In genomic region chr9:131625388-131625787, GRCh38 we compare ENCODE assay signal across 13 cellular contexts.
DNase-seq lines count a peak whose midpoint lies in the region; ATAC-seq and TF ChIP-seq lines count a peak whose summit lies in the region.
"Had no signal": no experiment of that assay in that cellular context is flagged by ENCODE, and none has a peak within 500 bp of the region (broad histone marks: within the 10 kb centered on the region; RNA-seq: fewer than 3 reads in every experiment).

No MANE protein-coding gene starts in this region.

- H3K27me3 Mint-ChIP-seq in T-helper 1 cell treated with Interleukin-12 subunit alpha and Interleukin-12 subunit beta and Interleukin-4 antibody, amounts not matched to agents 30 μg/mL and 1 μg/mL, for 36 hours (ENCODE audit: low read depth) = no peaks in the 10 kb centered on the region

- peak overlapping the region; percentile 65 for H3K27ac ChIP-seq in VCaP
- peak overlapping the region; percentile 77 to 83 for H3K27ac ChIP-seq in right atrium auricular region
- H3K27ac ChIP-seq in prostate gland = no peak overlapping the region
- H3K27ac ChIP-seq: foreskin keratinocyte had no signal

- H3K27me3 ChIP-seq in right atrium auricular region (no peaks in the 10 kb centered on the region), prostate gland (replicated peaks; ENCODE audit: insufficient read depth) (no peaks in the 10 kb centered on the region)
- H3K27me3 ChIP-seq: foreskin keratinocyte had no signal

- H3K9me3 Mint-ChIP-seq in T-helper 1 cell treated with Interleukin-12 subunit alpha and Interleukin-12 subunit beta and Interleukin-4 antibody, amounts not matched to agents 30 μg/mL and 1 μg/mL, for 36 hours = no peaks in the 10 kb centered on the region
- no peaks in the 10 kb centered on the region for H3K9me3 Mint-ChIP-seq in stimulated activated effector memory CD8-positive, alpha-beta T cell treated with anti-CD3 and anti-CD28 coated beads, Interleukin-12 subunit alpha, Interleukin-12 subunit beta, amount 100 ng/mL, for 72 hours

- no peak for DNase-seq in T-helper 1 cell
- no peak for DNase-seq in right atrium auricular region (ENCODE audit: low spot score)
- DNase-seq in stimulated activated effector memory CD8-positive, alpha-beta T cell treated with anti-CD3 and anti-CD28 coated beads, Interleukin-12 subunit alpha, Interleukin-12 subunit beta, amount 100 ng/mL, for 72 hours (ENCODE audit: low spot score in 2 of 2) = no peak
- DNase-seq in omental fat pad (ENCODE audit: low spot score) = no peak
- no peak for DNase-seq in prostate gland (ENCODE audit: low spot score)
- DNase-seq: activated CD4-positive, alpha-beta T cell treated with anti-CD3 and anti-CD28 coated beads for 4 hours; activated effector memory CD4-positive, alpha-beta T cell treated with anti-CD3 and anti-CD28 coated beads, Interleukin-2, amount 50 U/mL, for 16 hours; foreskin keratinocyte; GOT3; stimulated activated CD4-positive, alpha-beta T cell treated with anti-CD3 and anti-CD28 coated beads, Interleukin-4, amount 100 ng/mL, for 1 hour had no signal

- ATAC-seq in stimulated activated effector memory CD8-positive, alpha-beta T cell treated with anti-CD3 and anti-CD28 coated beads, Interleukin-12 subunit alpha, Interleukin-12 subunit beta, amount 100 ng/mL, for 72 hours = no peak
- no peak for ATAC-seq in omental fat pad (ENCODE audit: low FRiP score)
- no peak for ATAC-seq in HG02678 (IDR thresholded peaks at IDR 0.05; ENCODE audit: unreplicated experiment)
- ATAC-seq: foreskin keratinocyte had no signal

- H3K4me1 ChIP-seq in right atrium auricular region (peaks cover 4 to 48% of the 10 kb centered on the region in 2 donors), prostate gland (replicated peaks) (no peaks in the 10 kb centered on the region)
- H3K4me1 ChIP-seq: foreskin keratinocyte had no signal

- no peak for TF ChIP-seq CTCF in VCaP (conservative IDR thresholded peaks at IDR 0.05)
- no peak for TF ChIP-seq CTCF in right atrium auricular region (IDR thresholded peaks at IDR 0.05)
- no peak for TF ChIP-seq CTCF in omental fat pad (IDR thresholded peaks at IDR 0.05)
- no peak for TF ChIP-seq CTCF in prostate gland (IDR thresholded peaks at IDR 0.05)

- H3K36me3 ChIP-seq in right atrium auricular region = peaks cover 20% of the 10 kb centered on the region
- H3K36me3 ChIP-seq in prostate gland = no peaks in the 10 kb centered on the region

- WGBS in prostate gland = 60% methylated on average over 6 of the region's 6 CpGs

- H3K36me3 Mint-ChIP-seq in T-helper 1 cell treated with Interleukin-12 subunit alpha and Interleukin-12 subunit beta and Interleukin-4 antibody, amounts not matched to agents 30 μg/mL and 1 μg/mL, for 36 hours (ENCODE audit: low read depth) = peaks cover 51% of the 10 kb centered on the region
- H3K36me3 Mint-ChIP-seq in stimulated activated effector memory CD8-positive, alpha-beta T cell treated with anti-CD3 and anti-CD28 coated beads, Interleukin-12 subunit alpha, Interleukin-12 subunit beta, amount 100 ng/mL, for 72 hours = peaks cover 96% of the 10 kb centered on the region

- intact Hi-C loops in prostate gland (cut with DNase I) = no loop called here

- peak overlapping the region; percentile 88 for H3K27ac Mint-ChIP-seq in T-helper 1 cell treated with Interleukin-12 subunit alpha and Interleukin-12 subunit beta and Interleukin-4 antibody, amounts not matched to agents 30 μg/mL and 1 μg/mL, for 36 hours
- peak overlapping the region; percentile 97 for H3K27ac Mint-ChIP-seq in stimulated activated effector memory CD8-positive, alpha-beta T cell treated with anti-CD3 and anti-CD28 coated beads, Interleukin-12 subunit alpha, Interleukin-12 subunit beta, amount 100 ng/mL, for 72 hours

- H3K4me3 ChIP-seq in right atrium auricular region (no peak overlapping the region), prostate gland (no peak overlapping the region)

- peaks cover 38% of the 10 kb centered on the region for H3K4me1 Mint-ChIP-seq in T-helper 1 cell treated with Interleukin-12 subunit alpha and Interleukin-12 subunit beta and Interleukin-4 antibody, amounts not matched to agents 30 μg/mL and 1 μg/mL, for 36 hours (ENCODE audit: low read depth)
- H3K4me1 Mint-ChIP-seq in stimulated activated effector memory CD8-positive, alpha-beta T cell treated with anti-CD3 and anti-CD28 coated beads, Interleukin-12 subunit alpha, Interleukin-12 subunit beta, amount 100 ng/mL, for 72 hours = peaks cover 75% of the 10 kb centered on the region

- TF ChIP-seq POLR2A in prostate gland (IDR thresholded peaks at IDR 0.05) = no peak

- H3K4me3 Mint-ChIP-seq in T-helper 1 cell treated with Interleukin-12 subunit alpha and Interleukin-12 subunit beta and Interleukin-4 antibody, amounts not matched to agents 30 μg/mL and 1 μg/mL, for 36 hours = peak overlapping the region; percentile 40
- H3K4me3 Mint-ChIP-seq in stimulated activated effector memory CD8-positive, alpha-beta T cell treated with anti-CD3 and anti-CD28 coated beads, Interleukin-12 subunit alpha, Interleukin-12 subunit beta, amount 100 ng/mL, for 72 hours = peak overlapping the region; percentile 72

- H3K9me3 ChIP-seq in right atrium auricular region = no peaks in the 10 kb centered on the region
- no peaks in the 10 kb centered on the region for H3K9me3 ChIP-seq in prostate gland

Comparison
In these comparisons a context has a peak if more than half of its experiments do, and no peak if none do; other contexts are left out.
1. H3K27ac ChIP-seq: peak in VCaP (single experiment) and right atrium auricular region (2 of 2); none in prostate gland (0 of 2).